ENCODE assay signal across 8 cellular contexts in genomic region chr6:5084787-5085637, GRCh38. TPM values are rescaled to one million over a fixed set of nuclear protein-coding genes. Genes with fewer than 3 reads are reported as not detected.
A peak's percentile ranks its signal among the peaks of the same experiment; 100 is the strongest.
DNase-seq lines count a peak whose midpoint lies in the region; ATAC-seq and TF ChIP-seq lines count a peak whose summit lies in the region.

Gene PPP1R3G, plus strand, starts transcription at chr6:5085341. Its CDS starts 145 bp downstream, at chr6:5085486.

- DNase-seq in AML-193 (lab: John Stamatoyannopoulos, UW) = peak; percentile 38 to 43
- peak; percentile 55 for DNase-seq in UCSD-AML1 (lab: John Stamatoyannopoulos, UW; ENCODE audit: unreplicated experiment)
- peak; percentile 57 for DNase-seq in fibroblast of the aortic adventitia (ENCODE audit: low read depth)
- no peak for DNase-seq in NCI-H187 (lab: John Stamatoyannopoulos, UW)
- no peak for DNase-seq in HPDE6-E6E7 (ENCODE audit: extremely low spot score)

- peaks cover 42% of the 10 kb centered on the region for H3K27me3 Mint-ChIP-seq in nephron (ENCODE audit: low read depth)

- no peak for TF ChIP-seq CTCF in fibroblast of the aortic adventitia (IDR thresholded peaks at IDR 0.05; ENCODE audit: insufficient read depth, low read length)
- no peak for TF ChIP-seq CTCF in nephron (IDR thresholded peaks at IDR 0.05; ENCODE audit: unreplicated experiment in 3 of 3)

- no peaks in the 10 kb centered on the region for H3K9me3 Mint-ChIP-seq in nephron

- no peak within 1 kb of the TSS for H3K27ac Mint-ChIP-seq in nephron

- peak within 1 kb of the TSS; percentile 62 for H3K4me3 ChIP-seq in fibroblast of the aortic adventitia (ENCODE audit: low read depth, low read length)

- peak within 1 kb of the TSS; percentile 86 to 92 (median 91) for H3K4me3 Mint-ChIP-seq in nephron

- ATAC-seq in GM19035 (IDR thresholded peaks at IDR 0.05; ENCODE audit: unreplicated experiment) (peak; percentile 56), HG03460 (IDR thresholded peaks at IDR 0.05; ENCODE audit: unreplicated experiment) (peak; percentile 48)

- no peaks in the 10 kb centered on the region for H3K36me3 Mint-ChIP-seq in nephron (ENCODE audit: low read depth)

- H3K4me1 Mint-ChIP-seq in nephron = no peaks in the 10 kb centered on the region

RNA-seq across cellular contexts. Expression of gene PPP1R3G, which starts in this region (rescaled TPM):
- 3.8 and 10.1 TPM in 2 replicates for total RNA-seq in fibroblast of the aortic adventitia (ENCODE audit: low replicate concordance)

Comparison
In these comparisons a context has a peak if more than half of its experiments do, and no peak if none do; other contexts are left out.
1. DNase-seq: peak in AML-193 (2 of 2), UCSD-AML1 (single experiment) and fibroblast of the aortic adventitia (single experiment); none in NCI-H187 (0 of 2) and HPDE6-E6E7 (single experiment).